ENCODE assay signal across 18 cellular contexts in genomic region chr11:19701421-19701820, GRCh38.
"Had no signal": no experiment of that assay in that cellular context is flagged by ENCODE, and none has a peak within 500 bp of the region (broad histone marks: within the 10 kb centered on the region; RNA-seq: fewer than 3 reads in every experiment).

No MANE protein-coding gene starts in this region.

- H3K27ac ChIP-seq: heart right ventricle, ovary, spleen, upper lobe of right lung, WERI-Rb-1 had no signal

- H3K36me3 Mint-ChIP-seq: activated naive CD4-positive, alpha-beta T cell treated with anti-CD3 and anti-CD28 coated beads, Interleukin-2, amount 50 U/mL, for 24 hours; stimulated activated naive B cell treated with anti-CD40 and anti-IgM and Interleukin-4, amounts not matched to agents 10 μg/mL and 1 μg/mL and 100 μg/mL, for 72 hours had no signal

- H3K27me3 ChIP-seq: adrenal gland, heart right ventricle, ovary, upper lobe of right lung had no signal

- H3K4me1 Mint-ChIP-seq: activated naive CD4-positive, alpha-beta T cell treated with anti-CD3 and anti-CD28 coated beads, Interleukin-2, amount 50 U/mL, for 24 hours; stimulated activated naive B cell treated with anti-CD40 and anti-IgM and Interleukin-4, amounts not matched to agents 10 μg/mL and 1 μg/mL and 100 μg/mL, for 72 hours had no signal

- H3K9me3 ChIP-seq: adrenal gland, ovary, spleen, upper lobe of right lung had no signal

- H3K4me3 ChIP-seq: adrenal gland, heart right ventricle, ovary, spleen, upper lobe of right lung had no signal

- H3K36me3 ChIP-seq: adrenal gland, heart right ventricle, ovary, spleen, upper lobe of right lung, WERI-Rb-1 had no signal

- H3K9me3 Mint-ChIP-seq: activated naive CD4-positive, alpha-beta T cell treated with anti-CD3 and anti-CD28 coated beads, Interleukin-2, amount 50 U/mL, for 24 hours; dendritic cell treated with granulocyte-macrophage colony-stimulating factor and Interleukin-4, amounts not matched to agents 40 ng/mL and 50 ng/mL, for 4 days had no signal

- H3K4me3 Mint-ChIP-seq: activated naive CD4-positive, alpha-beta T cell treated with anti-CD3 and anti-CD28 coated beads, Interleukin-2, amount 50 U/mL, for 24 hours; dendritic cell treated with granulocyte-macrophage colony-stimulating factor and Interleukin-4, amounts not matched to agents 40 ng/mL and 50 ng/mL, for 4 days; stimulated activated naive B cell treated with anti-CD40 and anti-IgM and Interleukin-4, amounts not matched to agents 10 μg/mL and 1 μg/mL and 100 μg/mL, for 72 hours had no signal

- H3K27ac Mint-ChIP-seq: activated naive CD4-positive, alpha-beta T cell treated with anti-CD3 and anti-CD28 coated beads, Interleukin-2, amount 50 U/mL, for 24 hours; dendritic cell treated with granulocyte-macrophage colony-stimulating factor and Interleukin-4, amounts not matched to agents 40 ng/mL and 50 ng/mL, for 4 days; stimulated activated naive B cell treated with anti-CD40 and anti-IgM and Interleukin-4, amounts not matched to agents 10 μg/mL and 1 μg/mL and 100 μg/mL, for 72 hours had no signal

- DNase-seq: activated CD4-positive, alpha-beta T cell treated with anti-CD3 and anti-CD28 coated beads for 1 hour; activated gamma-delta T cell; adrenal gland; effector CD8-positive, alpha-beta T cell; heart right ventricle; kidney glomerular epithelial cell; left ventricle myocardium superior; ovary; spleen; stimulated activated CD4-positive, alpha-beta T cell treated with anti-CD3 and anti-CD28 coated beads, Interleukin-4, amount 100 ng/mL, for 4 hours; stimulated activated naive B cell treated with anti-CD40 and anti-IgM and Interleukin-4, amounts not matched to agents 10 μg/mL and 1 μg/mL and 100 μg/mL, for 72 hours; substantia nigra; SW 1271; upper lobe of right lung; WERI-Rb-1 had no signal

- ATAC-seq: esophagus mucosa; heart right ventricle; left ventricle myocardium superior; stimulated activated naive B cell treated with anti-CD40 and anti-IgM and Interleukin-4, amounts not matched to agents 10 μg/mL and 1 μg/mL and 100 μg/mL, for 72 hours; upper lobe of right lung had no signal
